22 cellular contexts compared by ENCODE assay signal in genomic region chr15:68214838-68215234, GRCh38. TPM values are rescaled to one million over a fixed set of nuclear protein-coding genes. Genes with fewer than 3 reads are reported as not detected.
DNase-seq lines count a peak whose midpoint lies in the region; ATAC-seq, FAIRE-seq and TF ChIP-seq lines count a peak whose summit lies in the region.
"Had no signal": no experiment of that assay in that cellular context is flagged by ENCODE, and none has a peak within 500 bp of the region (broad histone marks: within the 10 kb centered on the region; RNA-seq: fewer than 3 reads in every experiment).

No MANE protein-coding gene starts in this region.

- BruUV-seq in HepG2 (replicated peaks; lab: Mats Ljungman, UMichigan), result no TSS peak

- CTCF ChIA-PET in HepG2 (lab: Yijun Ruan, JAX; ENCODE audit: low intra/inter-chr PET ratio, low total read pairs), result no interaction called here

- no peak overlapping the region for H3K9ac ChIP-seq in HepG2 (ENCODE audit: insufficient read depth, low read depth, low read length)

- H3K36me3 ChIP-seq in right lobe of liver (peaks cover 0 to 8% (median 0%) of the 10 kb centered on the region in 4 donors), HepG2 (replicated peaks in 1 of 2; ENCODE audit: control insufficient read depth in 1 of 2, insufficient read depth in 2 of 2, low read length in 2 of 2) (peaks cover 8 to 34% of the 10 kb centered on the region in 2 experiments; a peak in 4 of 5 replicates), aorta (ENCODE audit: control insufficient read depth in 1 of 2, insufficient read depth in 2 of 2, low read length in 1 of 2) (no peaks in the 10 kb centered on the region)

- in situ Hi-C loops in HepG2 (cut with HindIII; ENCODE audit: extremely low pct_ligation_motif_present, low pct_unique_long_range_greater_than_20kb), result no loop called here

- 69% methylated on average over 2 of the region's 6 CpGs for WGBS in right lobe of liver (ENCODE audit: insufficient coverage, low coverage, low lambda C conversion rate, missing lambda C conversion rate)
- WGBS in HepG2 (ENCODE audit: low lambda C conversion rate), result 79% methylated on average over 6 of the region's 6 CpGs
- WGBS in aorta, 2 donors, result 78 to 85% methylated on average over 6 of the region's 6 CpGs

- H3K9me3 Mint-ChIP-seq in memory B cell, result no peaks in the 10 kb centered on the region
- H3K9me3 Mint-ChIP-seq: CD8-positive, alpha-beta T cell had no signal

- H3K79me2 ChIP-seq in HepG2 (ENCODE audit: insufficient read depth, low read length), result peaks cover 13% of the 10 kb centered on the region

- peaks cover 6% of the 10 kb centered on the region for H3K4me1 Mint-ChIP-seq in memory B cell

- H3K9me3 ChIP-seq in right lobe of liver (no peaks in the 10 kb centered on the region), HepG2 (ENCODE audit: low read length) (no peaks in the 10 kb centered on the region), aorta (ENCODE audit: control insufficient read depth, low read length) (no peaks in the 10 kb centered on the region)
- H3K9me3 ChIP-seq: BE2C, SJSA1 had no signal

- no peak for TF ChIP-seq CTCF in right lobe of liver (IDR thresholded peaks at IDR 0.05)
- no peak for TF ChIP-seq CTCF in HepG2 (CRISPR knock-in tag; IDR thresholded peaks at IDR 0.05)

- no peak overlapping the region for H3K4me3 ChIP-seq in right lobe of liver
- H3K4me3 ChIP-seq in HepG2 (replicated peaks in 1 of 3; ENCODE audit: insufficient read depth in 1 of 3, low read depth in 2 of 3, low read length in 3 of 3), result no peak overlapping the region
- H3K4me3 ChIP-seq in aorta (ENCODE audit: low read length in 2 of 2), result no peak overlapping the region
- H3K4me3 ChIP-seq: SJSA1 had no signal

- H3K27ac ChIP-seq in right lobe of liver (no peak overlapping the region), HepG2 (ENCODE audit: extremely low read length, insufficient read depth, low read length) (no peak overlapping the region), aorta (ENCODE audit: low read depth in 1 of 2, low read length in 2 of 2) (no peak overlapping the region)
- H3K27ac ChIP-seq: SJSA1 had no signal

- DNase-seq in right lobe of liver (peak in 1 of 3 donors; percentile 38), HepG2 (ENCODE audit: low spot score) (no peak), MV-4-11 (lab: John Stamatoyannopoulos, UW) (peak; percentile 57), memory B cell (ENCODE audit: low spot score in 2 of 2) (no peak), aorta (peak; percentile 23 to 24), RCC 7860 (ENCODE audit: low spot score) (no peak)
- DNase-seq: BE2C; CD8-positive, alpha-beta T cell; DND-41; Karpas-422; NCI-H1092; NCI-H1436; NCI-H187 treated with DMSO at 0.1 percent for 48 hours; NCI-H345; NCI-H524; NCI-H774 had no signal

- peak overlapping the region; percentile 41 for H3K27ac Mint-ChIP-seq in memory B cell
- H3K27ac Mint-ChIP-seq: CD8-positive, alpha-beta T cell had no signal

- POLR2A ChIA-PET in HepG2 (lab: Yijun Ruan, JAX), result no interaction called here

- TF ChIP-seq EP300 in HepG2 (IDR thresholded peaks at IDR 0.05; ENCODE audit: low read depth in 2 of 2, low read length in 2 of 2), result no peak
- no peak for TF ChIP-seq EP300 in HepG2 (CRISPR knock-in tag; IDR thresholded peaks at IDR 0.05; ENCODE audit: borderline replicate concordance)

- no peaks in the 10 kb centered on the region for H3K27me3 Mint-ChIP-seq in memory B cell

- H3K4me3 Mint-ChIP-seq in memory B cell, result no peak overlapping the region
- H3K4me3 Mint-ChIP-seq: CD8-positive, alpha-beta T cell had no signal

- H4K20me1 ChIP-seq in HepG2 (ENCODE audit: insufficient read depth, low read length), result no peaks in the 10 kb centered on the region

- intact Hi-C loops in right lobe of liver (cut with DNase I) (no loop called here), HepG2 (cut with micrococcal nuclease; ENCODE audit: unreplicated experiment) (no loop called here), aorta (cut with DNase I) (loop anchor here in 1 of 2 donors (5.0 kb wide), 1 partner anchor 353 kb away; no protein-coding TSS in a partner anchor)

- H3K4me2 ChIP-seq in HepG2 (ENCODE audit: low read depth, low read length), result no peak overlapping the region

- H2AFZ ChIP-seq in HepG2 (ENCODE audit: low read length), result no peak overlapping the region

- H3K36me3 Mint-ChIP-seq in memory B cell, result peaks cover 6% of the 10 kb centered on the region

- H3K4me1 ChIP-seq in right lobe of liver, result peaks cover 0 to 7% (median 0%) of the 10 kb centered on the region in 4 donors
- H3K4me1 ChIP-seq in HepG2 (ENCODE audit: insufficient read depth, low read length), result no peaks in the 10 kb centered on the region
- H3K4me1 ChIP-seq in aorta (ENCODE audit: control insufficient read depth in 1 of 2, insufficient read depth in 2 of 2, low read length in 2 of 2), result no peaks in the 10 kb centered on the region
- H3K4me1 ChIP-seq: BE2C had no signal

- FAIRE-seq in HepG2 (lab: Jason Lieb, UNC), result no peak
- FAIRE-seq in RCC 7860 (lab: Jason Lieb, UNC), result no peak
- FAIRE-seq: GM12891, H1 had no signal

- TF ChIP-seq RAD21 in HepG2 (CRISPR knock-in tag; IDR thresholded peaks at IDR 0.05), result no peak

- TF ChIP-seq POLR2A in right lobe of liver (IDR thresholded peaks at IDR 0.05) (no peak), HepG2 (IDR thresholded peaks at IDR 0.05; ENCODE audit: insufficient read depth in 1 of 2, low read depth in 2 of 2, low read length in 2 of 2) (no peak)

- ATAC-seq in right lobe of liver, result peak; percentile 19 to 62 (median 25)
- no peak for ATAC-seq in HepG2
- no peak for ATAC-seq in memory B cell (ENCODE audit: low read depth)
- no peak for ATAC-seq in aorta (ENCODE audit: low FRiP score)
- ATAC-seq in GM21786 (IDR thresholded peaks at IDR 0.05; ENCODE audit: unreplicated experiment), result no peak
- ATAC-seq in GM18907 (IDR thresholded peaks at IDR 0.05; ENCODE audit: unreplicated experiment), result no peak
- ATAC-seq: CD8-positive, alpha-beta T cell; Panc1 had no signal

- no peaks in the 10 kb centered on the region for H3K27me3 ChIP-seq in right lobe of liver
- H3K27me3 ChIP-seq in HepG2 (ENCODE audit: control insufficient read depth in 1 of 2, insufficient read depth in 2 of 2, low read length in 2 of 2), result no peaks in the 10 kb centered on the region
- H3K27me3 ChIP-seq in aorta (ENCODE audit: control insufficient read depth in 1 of 2, insufficient read depth in 2 of 2, low read length in 1 of 2), result no peaks in the 10 kb centered on the region
- H3K27me3 ChIP-seq: BE2C, SJSA1 had no signal

TF ChIP-seq in HepG2, 621 proteins besides CTCF, POLR2A, EP300 and RAD21 (continues in another document):
- no peak for TF ChIP-seq TAF1 (CRISPR knock-in tag; IDR thresholded peaks at IDR 0.05)

RNA-seq across cellular contexts. Expression of gene CALML4, which starts 9.7 kb away (rescaled TPM):
- 1 to 10 TPM; 3.3 to 9.8 (median 6.1) TPM for total RNA-seq in right lobe of liver
- total RNA-seq in HepG2 (2016; rRNA removed; fragmentation: Illumina TruSeq; extraction: Trizol), result 6.5 and 8.7 TPM in 2 replicates
- 4.5 and 5.7 TPM in 2 replicates for total RNA-seq in HepG2 (2016; cell fraction: cytosol; rRNA removed; fragmentation: Illumina TruSeq; extraction: Trizol; ENCODE audit: low read depth)
- total RNA-seq in HepG2 (2016; cell fraction: insoluble cytoplasmic fraction; rRNA removed; fragmentation: Illumina TruSeq; extraction: Trizol), result 7.8 and 8.1 TPM in 2 replicates
- 6.1 and 7.2 TPM in 2 replicates for total RNA-seq in HepG2 (2016; cell fraction: membrane; rRNA removed; fragmentation: Illumina TruSeq; extraction: Trizol)
- total RNA-seq in HepG2 (2016; cell fraction: nucleus; rRNA removed; fragmentation: Illumina TruSeq; extraction: Trizol), result 5.2 and 8.4 TPM in 2 replicates
- polyA plus RNA-seq in HepG2 (2011; rRNA removed), result 3.1 and 3.6 TPM in 2 replicates
- polyA plus RNA-seq in HepG2 (2011; cell fraction: cytosol; rRNA removed), result 1.9 TPM in 2 replicates
- 5.0 and 6.7 TPM in 2 replicates for polyA plus RNA-seq in HepG2 (2011; cell fraction: nucleus; rRNA removed)
- 5.3 and 5.6 TPM in 2 replicates for polyA plus RNA-seq in HepG2 (2012)
- 10.2 and 15.8 TPM in 2 replicates for polyA plus RNA-seq in HepG2 (2016; cell fraction: cytosol; fragmentation: Illumina TruSeq; extraction: Trizol; ENCODE audit: low read depth)
- 13.4 and 15.5 TPM in 2 replicates for polyA plus RNA-seq in HepG2 (2016; cell fraction: insoluble cytoplasmic fraction; fragmentation: Illumina TruSeq; extraction: Trizol; ENCODE audit: low read depth)
- 10.9 and 14.1 TPM in 2 replicates for polyA plus RNA-seq in HepG2 (2016; cell fraction: membrane; fragmentation: Illumina TruSeq; extraction: Trizol; ENCODE audit: low read depth)
- polyA plus RNA-seq in HepG2 (2016; cell fraction: nucleus; fragmentation: Illumina TruSeq; extraction: Trizol; ENCODE audit: insufficient read depth, low read depth), result 27.8 and 31.7 TPM in 2 replicates
- polyA minus RNA-seq in HepG2 (2011; rRNA and poly(A)+ RNA removed; ENCODE audit: low replicate concordance), result 1.6 and 5.3 TPM in 2 replicates
- 0.20 and 0.62 TPM in 2 replicates for polyA minus RNA-seq in HepG2 (2011; cell fraction: cytosol; rRNA and poly(A)+ RNA removed)
- 4.9 and 5.2 TPM in 2 replicates for polyA minus RNA-seq in HepG2 (2011; cell fraction: nucleus; rRNA and poly(A)+ RNA removed)
- total RNA-seq in aorta, result 1 to 10 TPM; 4.0 to 8.3 TPM
- 10 to 100 TPM in 1 of 2 donors, 1 to 10 TPM in 1; 3.9 to 29.9 TPM for polyA plus RNA-seq in aorta

RNA-seq across cellular contexts. Expression of gene CLN6, which starts 14.7 kb away (rescaled TPM):
- 10 to 100 TPM; 10.7 to 24.3 (median 15.2) TPM for total RNA-seq in right lobe of liver
- 11.1 and 27.1 TPM in 2 replicates for total RNA-seq in HepG2 (2016; rRNA removed; fragmentation: Illumina TruSeq; extraction: Trizol)
- 8.6 and 9.6 TPM in 2 replicates for total RNA-seq in HepG2 (2016; cell fraction: cytosol; rRNA removed; fragmentation: Illumina TruSeq; extraction: Trizol; ENCODE audit: low read depth)
- total RNA-seq in HepG2 (2016; cell fraction: insoluble cytoplasmic fraction; rRNA removed; fragmentation: Illumina TruSeq; extraction: Trizol), result 11.8 and 24.4 TPM in 2 replicates
- total RNA-seq in HepG2 (2016; cell fraction: membrane; rRNA removed; fragmentation: Illumina TruSeq; extraction: Trizol), result 21.8 and 24.8 TPM in 2 replicates
- 26.2 and 36.2 TPM in 2 replicates for total RNA-seq in HepG2 (2016; cell fraction: nucleus; rRNA removed; fragmentation: Illumina TruSeq; extraction: Trizol)
- 24.9 and 26.6 TPM in 2 replicates for polyA plus RNA-seq in HepG2 (2011; rRNA removed)
- polyA plus RNA-seq in HepG2 (2011; cell fraction: cytosol; rRNA removed), result 16.8 and 20.7 TPM in 2 replicates
- 31.9 and 38.5 TPM in 2 replicates for polyA plus RNA-seq in HepG2 (2011; cell fraction: nucleus; rRNA removed)
- 11.0 and 11.8 TPM in 2 replicates for polyA plus RNA-seq in HepG2 (2012)
- 12.8 and 17.1 TPM in 2 replicates for polyA plus RNA-seq in HepG2 (2016; cell fraction: cytosol; fragmentation: Illumina TruSeq; extraction: Trizol; ENCODE audit: low read depth)
- polyA plus RNA-seq in HepG2 (2016; cell fraction: insoluble cytoplasmic fraction; fragmentation: Illumina TruSeq; extraction: Trizol; ENCODE audit: low read depth), result 18.2 and 20.3 TPM in 2 replicates
- 26.1 and 27.9 TPM in 2 replicates for polyA plus RNA-seq in HepG2 (2016; cell fraction: membrane; fragmentation: Illumina TruSeq; extraction: Trizol; ENCODE audit: low read depth)
- polyA plus RNA-seq in HepG2 (2016; cell fraction: nucleus; fragmentation: Illumina TruSeq; extraction: Trizol; ENCODE audit: insufficient read depth, low read depth), result 66.1 and 79.6 TPM in 2 replicates
- polyA minus RNA-seq in HepG2 (2011; rRNA and poly(A)+ RNA removed; ENCODE audit: low replicate concordance), result 97.2 and 431 TPM in 2 replicates
- polyA minus RNA-seq in HepG2 (2011; cell fraction: cytosol; rRNA and poly(A)+ RNA removed), result 10.3 and 11.8 TPM in 2 replicates
- polyA minus RNA-seq in HepG2 (2011; cell fraction: nucleus; rRNA and poly(A)+ RNA removed), result 22.3 and 29.9 TPM in 2 replicates
- total RNA-seq in aorta, result 10 to 100 TPM; 11.3 to 16.8 TPM
- 1 to 10 TPM; 5.3 to 8.2 TPM for polyA plus RNA-seq in aorta

Comparison
In these comparisons a context has a peak if more than half of its experiments do, and no peak if none do; other contexts are left out.
1. ATAC-seq: peak in right lobe of liver (4 of 4); none in HepG2 (single experiment), memory B cell (single experiment), aorta (single experiment), GM21786 (single experiment) and GM18907 (single experiment).
2. DNase-seq: peak in MV-4-11 (single experiment) and aorta (2 of 2); none in HepG2 (single experiment), memory B cell (0 of 2) and RCC 7860 (single experiment).